Comparison of ENCODE assay signal across 30 cellular contexts in the genomic region with DNA sequence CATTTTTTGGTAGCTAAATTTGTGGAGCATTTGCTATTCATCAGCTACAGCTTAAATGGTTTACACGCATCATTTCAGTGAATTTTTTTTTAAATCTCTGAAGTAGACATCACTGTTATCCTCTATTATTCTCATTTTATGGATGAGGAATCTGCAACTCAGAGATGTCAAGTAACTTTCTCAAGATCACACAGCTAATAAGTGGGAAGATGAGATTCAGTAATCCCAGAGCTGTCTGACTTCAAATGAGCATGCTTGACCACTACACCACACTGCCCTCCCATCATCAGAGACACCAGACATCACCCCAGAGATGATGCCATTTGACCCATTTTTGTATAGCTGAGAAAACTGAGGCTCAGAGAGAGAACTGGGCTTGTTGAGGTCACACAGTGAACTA.
"Had no signal": no experiment of that assay in that cellular context is flagged by ENCODE, and none has a peak within 500 bp of the region (broad histone marks: within the 10 kb centered on the region; RNA-seq: fewer than 3 reads in every experiment).

No MANE protein-coding gene starts in this region.

- H3K4me2 ChIP-seq: hepatocyte had no signal

- ATAC-seq: effector memory CD8-positive, alpha-beta T cell; esophagus mucosa; foreskin keratinocyte; gastrocnemius medialis; gastroesophageal sphincter; heart left ventricle; heart right ventricle had no signal

- H3K4me3 ChIP-seq: colonic mucosa, coronary artery, dorsolateral prefrontal cortex, esophagus muscularis mucosa, esophagus squamous epithelium, gastrocnemius medialis, gastroesophageal sphincter, heart left ventricle, heart right ventricle, hepatocyte had no signal

- H3K4me3 Mint-ChIP-seq: dendritic cell treated with granulocyte-macrophage colony-stimulating factor and Interleukin-4, amounts not matched to agents 40 ng/mL and 50 ng/mL, for 4 days; effector memory CD8-positive, alpha-beta T cell; endodermal cell had no signal

- FAIRE-seq: colon, endometrium, endothelial cell of umbilical vein, frontal cortex had no signal

- H3K9me3 ChIP-seq: colonic mucosa, esophagus muscularis mucosa, esophagus squamous epithelium, gastrocnemius medialis, gastroesophageal sphincter, heart left ventricle, heart right ventricle had no signal

- H3K4me1 ChIP-seq: colonic mucosa, esophagus muscularis mucosa, foreskin keratinocyte, gastrocnemius medialis, gastroesophageal sphincter had no signal

- H3K27ac Mint-ChIP-seq: dendritic cell treated with granulocyte-macrophage colony-stimulating factor and Interleukin-4, amounts not matched to agents 40 ng/mL and 50 ng/mL, for 4 days; effector memory CD8-positive, alpha-beta T cell; endodermal cell had no signal

- H2AFZ ChIP-seq: hepatocyte had no signal

- H3K9me3 Mint-ChIP-seq: dendritic cell treated with granulocyte-macrophage colony-stimulating factor and Interleukin-4, amounts not matched to agents 40 ng/mL and 50 ng/mL, for 4 days; effector memory CD8-positive, alpha-beta T cell; endodermal cell had no signal

- H3K36me3 ChIP-seq: colonic mucosa, esophagus muscularis mucosa, esophagus squamous epithelium, gastrocnemius medialis, gastroesophageal sphincter, heart left ventricle, heart right ventricle had no signal

- DNase-seq: colonic mucosa; cortex of kidney; dermis blood vessel endothelial cell; dorsolateral prefrontal cortex; effector CD4-positive, alpha-beta T cell; effector CD8-positive, alpha-beta T cell; effector memory CD4-positive, alpha-beta T cell; effector memory CD8-positive, alpha-beta T cell; endodermal cell; erythroblast; esophagus squamous epithelium; foreskin fibroblast; foreskin keratinocyte; foreskin melanocyte; gastrocnemius medialis; glutamatergic neuron; head of caudate nucleus; heart left ventricle; heart right ventricle had no signal

- H3K27me3 ChIP-seq: colonic mucosa, dorsolateral prefrontal cortex, foreskin keratinocyte, gastrocnemius medialis, heart left ventricle, heart right ventricle, hepatocyte had no signal

- H3K79me2 ChIP-seq: hepatocyte had no signal

- H3K27ac ChIP-seq: colonic mucosa, coronary artery, dorsolateral prefrontal cortex, epithelial cell of prostate, esophagus muscularis mucosa, esophagus squamous epithelium, foreskin keratinocyte, gastrocnemius medialis, gastroesophageal sphincter, heart left ventricle, heart right ventricle, hepatocyte had no signal
